In the genomic region with DNA sequence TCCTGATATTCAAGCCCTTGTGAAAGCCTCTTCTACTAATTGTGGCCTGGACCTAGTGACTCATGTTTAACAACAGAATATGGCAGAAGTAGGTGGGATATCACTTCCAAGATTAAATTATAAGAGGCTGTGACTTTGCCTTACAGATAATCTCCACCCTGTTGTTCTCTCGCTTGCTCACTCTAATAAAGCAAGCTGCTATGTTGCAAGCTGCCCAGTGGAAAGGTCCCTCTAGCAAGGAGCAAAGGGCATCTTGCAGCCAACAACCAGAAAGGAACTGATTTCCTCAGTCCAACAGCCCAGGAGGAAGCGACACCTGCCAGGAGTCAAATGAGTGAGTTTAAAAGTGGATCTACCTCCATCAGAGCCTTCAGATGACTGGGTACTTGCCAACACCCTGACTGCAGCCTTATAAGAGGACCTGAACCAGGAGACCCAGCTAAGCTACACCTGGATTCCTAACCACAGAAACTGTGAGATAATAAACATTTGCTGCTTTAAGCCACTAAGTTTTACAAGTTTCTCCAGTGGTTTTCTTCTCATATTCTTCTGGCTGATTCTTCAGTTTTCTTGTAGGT, we compare ENCODE assay signal across 15 cellular contexts.
DNase-seq lines count a peak whose midpoint lies in the region; ATAC-seq, FAIRE-seq and TF ChIP-seq lines count a peak whose summit lies in the region.
"Had no signal": no experiment of that assay in that cellular context is flagged by ENCODE, and none has a peak within 500 bp of the region (broad histone marks: within the 10 kb centered on the region; RNA-seq: fewer than 3 reads in every experiment).

No MANE protein-coding gene starts in this region.

- no peaks in the 10 kb centered on the region for H3K36me3 ChIP-seq in hepatocyte (replicated peaks; ENCODE audit: insufficient read depth, low read depth)

- no peak for TF ChIP-seq RAD21 in A549 (conservative IDR thresholded peaks at IDR 0.05 in 1 of 2, IDR thresholded peaks at IDR 0.05 in 1 of 2)

- WGBS in A549 (ENCODE audit: missing lambda C conversion rate): 83% methylated on average over 2 of the region's 2 CpGs
- WGBS in hepatocyte (ENCODE audit: low lambda C conversion rate, missing lambda C conversion rate): 71% methylated on average over 2 of the region's 2 CpGs

- no peak overlapping the region for H3K4me3 ChIP-seq in A549
- no peak overlapping the region for H3K4me3 ChIP-seq in hepatocyte
- H3K4me3 ChIP-seq: GM23338 had no signal

- peak; percentile 13 for FAIRE-seq in A549 (lab: Jason Lieb, UNC)
- FAIRE-seq: A204.1 had no signal

- CTCF ChIA-PET in A549 (lab: Yijun Ruan, JAX): no interaction called here

- H3K4me1 ChIP-seq in A549: no peaks in the 10 kb centered on the region
- no peaks in the 10 kb centered on the region for H3K4me1 ChIP-seq in hepatocyte (ENCODE audit: insufficient read depth)

- no peaks in the 10 kb centered on the region for H4K20me1 ChIP-seq in hepatocyte (ENCODE audit: insufficient read depth, poor library complexity, severe bottlenecking)

- DNase-seq in A549 (ENCODE audit: low read depth in 1 of 2, low spot score in 1 of 2): no peak
- peak; percentile 21 for DNase-seq in M059J (ENCODE audit: low read depth)
- DNase-seq in hepatocyte (ENCODE audit: low spot score): peak; percentile 51
- peak; percentile 17 for DNase-seq in mucosa of gallbladder (ENCODE audit: low spot score)
- DNase-seq in activated gamma-delta T cell treated with Interleukin-2 at 50 U/mL for 16 hours: no peak
- DNase-seq in hepatic stellate cell (ENCODE audit: low spot score): no peak
- no peak for DNase-seq in omental fat pad (ENCODE audit: low spot score)
- no peak for DNase-seq in NCI-H1092 treated with DMSO at 0.1 percent for 48 hours (lab: John Stamatoyannopoulos, UW)
- DNase-seq: HFFc6, NCI-H2029 treated with DMSO at 0.1 percent for 48 hours, NCI-H510A treated with DMSO at 0.1 percent for 48 hours had no signal

- TF ChIP-seq EP300 in A549 (IDR thresholded peaks at IDR 0.05): no peak

- H2AFZ ChIP-seq in hepatocyte: no peak overlapping the region
- H2AFZ ChIP-seq: GM23338 had no signal

- TF ChIP-seq POLR2A in A549 (IDR thresholded peaks at IDR 0.05; ENCODE audit: low read length): no peak

- H3K27ac ChIP-seq in A549 (no peak overlapping the region), hepatocyte (peak overlapping the region; percentile 63)
- H3K27ac ChIP-seq: C4-2B, KMS-11 had no signal

- POLR2A ChIA-PET in A549 (lab: Yijun Ruan, JAX): no interaction called here

- no peak overlapping the region for H3K4me2 ChIP-seq in A549
- peak overlapping the region; percentile 16 for H3K4me2 ChIP-seq in hepatocyte
- H3K4me2 ChIP-seq: GM23338, KMS-11 had no signal

- no peaks in the 10 kb centered on the region for H3K27me3 ChIP-seq in hepatocyte

- H3K9me3 ChIP-seq in A549 (no peaks in the 10 kb centered on the region), hepatocyte (ENCODE audit: low read depth) (no peaks in the 10 kb centered on the region)

- ATAC-seq in A549: no peak
- no peak for ATAC-seq in omental fat pad (ENCODE audit: low FRiP score)
- ATAC-seq: GM23338 had no signal

- H3K9me2 ChIP-seq in hepatocyte (replicated peaks; ENCODE audit: insufficient read depth): no peaks in the 10 kb centered on the region

- TF ChIP-seq CTCF in A549 (IDR thresholded peaks at IDR 0.05): no peak
- no peak for TF ChIP-seq CTCF in hepatocyte (IDR thresholded peaks at IDR 0.05; ENCODE audit: poor library complexity)
- TF ChIP-seq CTCF in omental fat pad (IDR thresholded peaks at IDR 0.05): no peak

- H3K79me2 ChIP-seq in hepatocyte: no peaks in the 10 kb centered on the region

TF ChIP-seq in A549, 52 proteins besides CTCF, POLR2A, EP300 and RAD21:
- TF ChIP-seq ZC3H11A (IDR thresholded peaks at IDR 0.05) (no peak), KDM5A (IDR thresholded peaks at IDR 0.05) (no peak), ZNF302 (CRISPR knock-in tag; IDR thresholded peaks at IDR 0.05) (no peak), CBX8 (IDR thresholded peaks at IDR 0.05) (no peak), TFCP2L1 (CRISPR knock-in tag; IDR thresholded peaks at IDR 0.05) (no peak), HOXA7 (CRISPR knock-in tag; IDR thresholded peaks at IDR 0.05) (no peak), GATA3 (IDR thresholded peaks at IDR 0.05; ENCODE audit: borderline replicate concordance) (no peak), RFX5 (IDR thresholded peaks at IDR 0.05) (no peak), RNF2 (IDR thresholded peaks at IDR 0.05; ENCODE audit: borderline replicate concordance, low read depth) (no peak), CBX2 (IDR thresholded peaks at IDR 0.05; ENCODE audit: borderline replicate concordance, low read depth) (no peak), CHD2 (IDR thresholded peaks at IDR 0.05; ENCODE audit: low read length, partially characterized antibody) (no peak), RARB (CRISPR knock-in tag; IDR thresholded peaks at IDR 0.05) (no peak), KDM1A (IDR thresholded peaks at IDR 0.05; ENCODE audit: low read depth) (no peak), ESRRA (IDR thresholded peaks at IDR 0.05; ENCODE audit: borderline replicate concordance, low read length) (no peak), CHD4 (IDR thresholded peaks at IDR 0.05; ENCODE audit: borderline replicate concordance) (no peak), NPAS2 (CRISPR knock-in tag; IDR thresholded peaks at IDR 0.05; ENCODE audit: borderline replicate concordance) (no peak)
- TF ChIP-seq, protein P1, sequence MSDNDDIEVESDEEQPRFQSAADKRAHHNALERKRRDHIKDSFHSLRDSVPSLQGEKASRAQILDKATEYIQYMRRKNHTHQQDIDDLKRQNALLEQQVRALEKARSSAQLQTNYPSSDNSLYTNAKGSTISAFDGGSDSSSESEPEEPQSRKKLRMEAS (IDR thresholded peaks at IDR 0.05): no peak

Comparison
In these comparisons a context has a peak if more than half of its experiments do, and no peak if none do; other contexts are left out.
1. DNase-seq: peak in M059J (single experiment), hepatocyte (single experiment) and mucosa of gallbladder (single experiment); none in A549 (0 of 2), activated gamma-delta T cell treated with Interleukin-2 at 50 U/mL for 16 hours (single experiment), hepatic stellate cell (single experiment), omental fat pad (single experiment) and NCI-H1092 treated with DMSO at 0.1 percent for 48 hours (single experiment).